In the genomic region with DNA sequence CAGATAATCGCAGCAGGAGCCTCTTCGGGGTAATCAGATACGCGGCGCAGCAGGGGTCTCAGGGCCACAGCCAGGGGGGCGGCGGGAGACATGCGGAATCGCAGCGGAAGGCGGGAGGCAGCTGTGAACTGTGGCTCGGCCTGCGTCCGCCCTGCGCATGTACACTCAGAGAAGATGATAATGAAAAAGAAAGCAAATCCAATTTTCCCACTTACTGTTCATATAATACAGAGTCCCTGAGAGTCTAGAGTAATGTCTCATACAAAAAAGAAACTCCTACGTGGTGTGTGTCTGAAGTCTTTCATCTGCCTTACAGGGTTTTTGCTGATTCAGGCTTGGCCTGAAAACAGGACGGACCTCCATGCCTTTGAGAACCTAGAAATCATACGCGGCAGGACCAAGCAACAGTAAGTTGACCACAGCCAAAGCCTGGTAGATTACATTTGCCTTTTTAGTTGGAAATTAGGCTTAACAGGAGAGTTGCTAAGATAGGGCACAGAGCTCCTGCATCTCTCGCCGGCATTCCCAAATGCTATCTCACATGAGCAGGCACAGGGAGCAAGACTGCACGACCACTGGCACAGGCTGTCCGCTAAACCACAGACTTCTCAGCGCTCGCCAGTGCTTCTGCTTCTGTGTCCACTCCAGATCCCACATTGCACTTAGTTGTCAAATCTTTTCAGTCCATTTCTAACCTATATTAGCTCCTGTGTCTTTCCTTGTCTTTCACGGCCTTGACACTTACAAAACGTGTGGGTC, we compare ENCODE assay signal across 22 cellular contexts.
DNase-seq lines count a peak whose midpoint lies in the region; ATAC-seq, FAIRE-seq and TF ChIP-seq lines count a peak whose summit lies in the region.
"Had no signal": no experiment of that assay in that cellular context is flagged by ENCODE, and none has a peak within 500 bp of the region (broad histone marks: within the 10 kb centered on the region; RNA-seq: fewer than 3 reads in every experiment).

No MANE protein-coding gene starts in this region.

- TF ChIP-seq EP300 in HepG2 (IDR thresholded peaks at IDR 0.05; ENCODE audit: low read depth in 2 of 2, low read length in 2 of 2) (no peak), HepG2 (CRISPR knock-in tag; IDR thresholded peaks at IDR 0.05; ENCODE audit: borderline replicate concordance) (no peak)

- FAIRE-seq in HepG2 (lab: Jason Lieb, UNC): no peak
- FAIRE-seq in H54 (lab: Jason Lieb, UNC): no peak
- FAIRE-seq: A204.1, urothelium cell line had no signal

- H3K27ac ChIP-seq in right lobe of liver (peak overlapping the region in 2 of 3 donors; percentile 38 to 54), HepG2 (ENCODE audit: extremely low read length, insufficient read depth, low read length) (no peak overlapping the region), aorta (ENCODE audit: low read depth in 1 of 2, low read length in 2 of 2) (no peak overlapping the region)
- H3K27ac ChIP-seq: C4-2B, HL-60, prostate gland had no signal

- H3K9me3 Mint-ChIP-seq in neural crest cell: no peaks in the 10 kb centered on the region
- H3K9me3 Mint-ChIP-seq: stimulated activated naive CD8-positive, alpha-beta T cell treated with anti-CD3 and anti-CD28 coated beads, Interleukin-15, Interleukin-2, amounts not matched to agents 100 ng/mL and 50 ng/mL, for 24 hours had no signal

- DNase-seq in right lobe of liver (no peak), HepG2 (ENCODE audit: low spot score) (no peak), Right ventricle myocardium superior (peak; percentile 67), neural crest cell (ENCODE audit: low read depth, low spot score) (no peak), aorta (no peak), Kasumi-1 (lab: John Stamatoyannopoulos, UW) (no peak), H54 (ENCODE audit: insufficient read length, low spot score) (no peak)
- DNase-seq in activated CD4-positive, alpha-beta T cell treated with anti-CD3 and anti-CD28 coated beads for 48 hours: no peak
- DNase-seq: activated CD8-positive, alpha-beta memory T cell treated with anti-CD3 and anti-CD28 coated beads, Interleukin-2, amount 50 U/mL, for 4 hours; activated naive CD4-positive, alpha-beta T cell; Karpas-422; left colon; NCI-H1417; NCI-H446 treated with DMSO at 0.1 percent for 48 hours; SIG-M5; T1000 had no signal

- POLR2A ChIA-PET in HepG2 (lab: Yijun Ruan, JAX): no interaction called here

- H3K4me3 ChIP-seq in right lobe of liver: no peak overlapping the region
- no peak overlapping the region for H3K4me3 ChIP-seq in HepG2 (replicated peaks in 1 of 3; ENCODE audit: insufficient read depth in 1 of 3, low read depth in 2 of 3, low read length in 3 of 3)
- no peak overlapping the region for H3K4me3 ChIP-seq in aorta (ENCODE audit: low read length in 2 of 2)
- H3K4me3 ChIP-seq: prostate gland had no signal

- H3K9ac ChIP-seq in HepG2 (ENCODE audit: insufficient read depth, low read depth, low read length): no peak overlapping the region

- H3K4me1 ChIP-seq in right lobe of liver: no peaks in the 10 kb centered on the region
- H3K4me1 ChIP-seq in HepG2 (ENCODE audit: insufficient read depth, low read length): no peaks in the 10 kb centered on the region
- H3K4me1 ChIP-seq in aorta (ENCODE audit: control insufficient read depth in 1 of 2, insufficient read depth in 2 of 2, low read length in 2 of 2): no peaks in the 10 kb centered on the region
- H3K4me1 ChIP-seq: prostate gland had no signal

- peaks cover 0 to 87% (median 54%) of the 10 kb centered on the region in 4 donors for H3K36me3 ChIP-seq in right lobe of liver
- peaks cover 0 to 14% of the 10 kb centered on the region in 2 experiments; a peak in 1 of 5 replicates for H3K36me3 ChIP-seq in HepG2 (replicated peaks in 1 of 2; ENCODE audit: control insufficient read depth in 1 of 2, insufficient read depth in 2 of 2, low read length in 2 of 2)
- H3K36me3 ChIP-seq in aorta (ENCODE audit: control insufficient read depth in 1 of 2, insufficient read depth in 2 of 2, low read length in 1 of 2): peaks cover 0 to 11% of the 10 kb centered on the region in 2 donors

- TF ChIP-seq CTCF in right lobe of liver (IDR thresholded peaks at IDR 0.05) (no peak), HepG2 (CRISPR knock-in tag; IDR thresholded peaks at IDR 0.05) (no peak), neural crest cell (conservative IDR thresholded peaks at IDR 0.05) (no peak)

- no peak for TF ChIP-seq RAD21 in HepG2 (CRISPR knock-in tag; IDR thresholded peaks at IDR 0.05)

- H4K20me1 ChIP-seq in HepG2 (ENCODE audit: insufficient read depth, low read length): no peaks in the 10 kb centered on the region

- no peaks in the 10 kb centered on the region for H3K27me3 Mint-ChIP-seq in neural crest cell (ENCODE audit: low read depth)

- WGBS in right lobe of liver (ENCODE audit: insufficient coverage, low coverage, low lambda C conversion rate, missing lambda C conversion rate): 66% methylated on average over 22 of the region's 27 CpGs
- WGBS in HepG2 (ENCODE audit: low lambda C conversion rate): 94% methylated on average over 27 of the region's 27 CpGs
- WGBS in aorta, 2 donors: 84 to 87% methylated on average over 27 of the region's 27 CpGs

- peaks cover 17% of the 10 kb centered on the region for H3K4me1 Mint-ChIP-seq in neural crest cell

- H3K4me2 ChIP-seq in HepG2 (ENCODE audit: low read depth, low read length): no peak overlapping the region

- no peaks in the 10 kb centered on the region for H3K36me3 Mint-ChIP-seq in neural crest cell (ENCODE audit: low read depth)

- in situ Hi-C loops in HepG2 (cut with HindIII; ENCODE audit: extremely low pct_ligation_motif_present, low pct_unique_long_range_greater_than_20kb): no loop called here

- intact Hi-C loops in right lobe of liver (cut with DNase I): no loop called here
- intact Hi-C loops in HepG2 (cut with micrococcal nuclease; ENCODE audit: unreplicated experiment): no loop called here
- intact Hi-C loops in Right ventricle myocardium superior (cut with DNase I): no loop called here
- intact Hi-C loops in aorta (cut with DNase I): no loop called here

- ATAC-seq in right lobe of liver: peak; percentile 31 to 53 (median 50)
- no peak for ATAC-seq in HepG2
- ATAC-seq in Right ventricle myocardium superior (ENCODE audit: poor library complexity): peak; percentile 72
- ATAC-seq in aorta (ENCODE audit: low FRiP score): peak; percentile 42
- ATAC-seq: left colon had no signal

- TF ChIP-seq POLR2A in right lobe of liver (IDR thresholded peaks at IDR 0.05) (no peak), HepG2 (IDR thresholded peaks at IDR 0.05; ENCODE audit: insufficient read depth in 1 of 2, low read depth in 2 of 2, low read length in 2 of 2) (no peak), H54 (IDR thresholded peaks at IDR 0.05; ENCODE audit: low read depth, low read length) (no peak)

- H3K9me3 ChIP-seq in right lobe of liver (no peaks in the 10 kb centered on the region), HepG2 (ENCODE audit: low read length) (no peaks in the 10 kb centered on the region), aorta (ENCODE audit: control insufficient read depth, low read length) (no peaks in the 10 kb centered on the region)
- H3K9me3 ChIP-seq: prostate gland had no signal

- H3K27me3 ChIP-seq in right lobe of liver (no peaks in the 10 kb centered on the region), HepG2 (ENCODE audit: control insufficient read depth in 1 of 2, insufficient read depth in 2 of 2, low read length in 2 of 2) (no peaks in the 10 kb centered on the region), aorta (ENCODE audit: control insufficient read depth in 1 of 2, insufficient read depth in 2 of 2, low read length in 1 of 2) (no peaks in the 10 kb centered on the region)

- no peaks in the 10 kb centered on the region for H3K79me2 ChIP-seq in HepG2 (ENCODE audit: insufficient read depth, low read length)

- BruUV-seq in HepG2 (replicated peaks; lab: Mats Ljungman, UMichigan): no TSS peak

- peak overlapping the region; percentile 15 for H3K4me3 Mint-ChIP-seq in neural crest cell
- H3K4me3 Mint-ChIP-seq: stimulated activated naive CD8-positive, alpha-beta T cell treated with anti-CD3 and anti-CD28 coated beads, Interleukin-15, Interleukin-2, amounts not matched to agents 100 ng/mL and 50 ng/mL, for 24 hours had no signal

- H3K27ac Mint-ChIP-seq in neural crest cell (ENCODE audit: unreplicated experiment): peak overlapping the region; percentile 37
- H3K27ac Mint-ChIP-seq: stimulated activated naive CD8-positive, alpha-beta T cell treated with anti-CD3 and anti-CD28 coated beads, Interleukin-15, Interleukin-2, amounts not matched to agents 100 ng/mL and 50 ng/mL, for 24 hours had no signal

- CTCF ChIA-PET in HepG2 (lab: Yijun Ruan, JAX; ENCODE audit: low intra/inter-chr PET ratio, low total read pairs): no interaction called here

- H2AFZ ChIP-seq in HepG2 (ENCODE audit: low read length): no peak overlapping the region

Comparison
In these comparisons a context has a peak if more than half of its experiments do, and no peak if none do; other contexts are left out.
1. H3K27ac ChIP-seq: peak in right lobe of liver (2 of 3); none in HepG2 (single experiment) and aorta (0 of 2).